Comparison of ENCODE assay signal across 24 cellular contexts in genomic region chr12:26572131-26572530, GRCh38.
"Had no signal": no experiment of that assay in that cellular context is flagged by ENCODE, and none has a peak within 500 bp of the region (broad histone marks: within the 10 kb centered on the region; RNA-seq: fewer than 3 reads in every experiment).

No MANE protein-coding gene starts in this region.

- H3K27ac ChIP-seq: tibial nerve had no signal

- H3K9me3 ChIP-seq: tibial nerve had no signal

- H3K4me3 ChIP-seq: tibial nerve had no signal

- H3K4me3 Mint-ChIP-seq: activated B cell treated with CpG ODN at 0.5 μM for 24 hours; activated CD4-positive, alpha-beta T cell treated with anti-CD3 and anti-CD28 coated beads for 36 hours; activated naive CD8-positive, alpha-beta T cell treated with anti-CD3 and anti-CD28 coated beads for 36 hours; activated T-cell treated with anti-CD3 and anti-CD28 coated beads, Interleukin-2, amount 50 U/mL, for 4 hours; memory B cell; naive thymus-derived CD8-positive, alpha-beta T cell; stimulated activated naive CD8-positive, alpha-beta T cell treated with anti-CD3 and anti-CD28 coated beads, Interleukin-15, Interleukin-2, amounts not matched to agents 100 ng/mL and 50 ng/mL, for 24 hours; T-helper 1 cell treated with Interleukin-12 subunit alpha and Interleukin-12 subunit beta and Interleukin-4 antibody, amounts not matched to agents 30 μg/mL and 1 μg/mL, for 36 hours had no signal

- DNase-seq: activated B cell treated with CpG ODN at 0.5 μM for 24 hours; activated CD4-positive, alpha-beta T cell treated with anti-CD3 and anti-CD28 coated beads for 36 hours; activated CD4-positive, alpha-beta T cell treated with anti-CD3 and anti-CD28 coated beads, Interleukin-2, amount 50 U/mL, for 4 hours; activated CD8-positive, alpha-beta memory T cell treated with anti-CD3 and anti-CD28 coated beads for 24 hours; activated CD8-positive, alpha-beta memory T cell treated with anti-CD3 and anti-CD28 coated beads, Interleukin-2, amount 50 U/mL, for 4 hours; activated naive CD4-positive, alpha-beta T cell treated with Interleukin-2 at 50 U/mL for 16 hours; activated naive CD8-positive, alpha-beta T cell treated with anti-CD3 and anti-CD28 coated beads for 36 hours; activated T-cell treated with anti-CD3 and anti-CD28 coated beads, Interleukin-2, amount 50 U/mL, for 4 hours; amniotic stem cell; cerebellar nuclear complex; cortex of kidney; foreskin melanocyte; glutamatergic neuron; hippocampal formation; naive thymus-derived CD8-positive, alpha-beta T cell; retina; stimulated activated CD4-positive, alpha-beta T cell treated with anti-CD3 and anti-CD28 coated beads, Interleukin-4, amount 100 ng/mL, for 1 hour; substantia nigra; T1000 had no signal

- H3K27me3 ChIP-seq: tibial nerve had no signal

- H3K27me3 Mint-ChIP-seq: activated B cell treated with CpG ODN at 0.5 μM for 24 hours; activated CD4-positive, alpha-beta T cell treated with anti-CD3 and anti-CD28 coated beads for 36 hours; activated naive CD8-positive, alpha-beta T cell treated with anti-CD3 and anti-CD28 coated beads for 36 hours; memory B cell; naive thymus-derived CD8-positive, alpha-beta T cell; progenitor cell of endocrine pancreas; stimulated activated naive CD8-positive, alpha-beta T cell treated with anti-CD3 and anti-CD28 coated beads, Interleukin-15, Interleukin-2, amounts not matched to agents 100 ng/mL and 50 ng/mL, for 24 hours had no signal

- H3K9me3 Mint-ChIP-seq: activated B cell treated with CpG ODN at 0.5 μM for 24 hours; activated naive CD8-positive, alpha-beta T cell treated with anti-CD3 and anti-CD28 coated beads for 36 hours; activated T-cell treated with anti-CD3 and anti-CD28 coated beads, Interleukin-2, amount 50 U/mL, for 4 hours; memory B cell; naive thymus-derived CD8-positive, alpha-beta T cell; T-helper 1 cell treated with Interleukin-12 subunit alpha and Interleukin-12 subunit beta and Interleukin-4 antibody, amounts not matched to agents 30 μg/mL and 1 μg/mL, for 36 hours had no signal

- H3K27ac Mint-ChIP-seq: activated B cell treated with CpG ODN at 0.5 μM for 24 hours; activated CD4-positive, alpha-beta T cell treated with anti-CD3 and anti-CD28 coated beads for 36 hours; activated naive CD8-positive, alpha-beta T cell treated with anti-CD3 and anti-CD28 coated beads for 36 hours; memory B cell; naive thymus-derived CD8-positive, alpha-beta T cell; progenitor cell of endocrine pancreas; stimulated activated naive CD8-positive, alpha-beta T cell treated with anti-CD3 and anti-CD28 coated beads, Interleukin-15, Interleukin-2, amounts not matched to agents 100 ng/mL and 50 ng/mL, for 24 hours had no signal

- ATAC-seq: activated CD4-positive, alpha-beta T cell treated with anti-CD3 and anti-CD28 coated beads for 36 hours; activated T-cell treated with anti-CD3 and anti-CD28 coated beads, Interleukin-2, amount 50 U/mL, for 4 hours; naive thymus-derived CD8-positive, alpha-beta T cell had no signal
